ENCODE assay signal across 27 cellular contexts in genomic region chrX:22202251-22202650, GRCh38.
"Had no signal": no experiment of that assay in that cellular context is flagged by ENCODE, and none has a peak within 500 bp of the region (broad histone marks: within the 10 kb centered on the region; RNA-seq: fewer than 3 reads in every experiment).

No MANE protein-coding gene starts in this region.

- H3K27ac ChIP-seq: adrenal gland, body of pancreas, colonic mucosa, epithelial cell of prostate, heart left ventricle had no signal

- H3K27ac Mint-ChIP-seq: activated CD4-positive, alpha-beta memory T cell treated with anti-CD3 and anti-CD28 coated beads, Interleukin-2, amount 10 ng/mL, durations not matched to agents 7 days and 5 days; activated CD4-positive, alpha-beta T cell treated with anti-CD3 and anti-CD28 coated beads, Interleukin-2, amount 10 ng/mL, durations not matched to agents 7 days and 5 days; activated naive CD8-positive, alpha-beta T cell; activated T-cell treated with anti-CD3 and anti-CD28 coated beads, Interleukin-2, amount 50 U/mL, for 24 hours; activated T-cell treated with anti-CD3 and anti-CD28 coated beads, Interleukin-2, amount 50 U/mL, for 72 hours had no signal

- DNase-seq: activated CD4-positive, alpha-beta memory T cell treated with anti-CD3 and anti-CD28 coated beads, Interleukin-2, amount 10 ng/mL, durations not matched to agents 7 days and 5 days; activated CD4-positive, alpha-beta T cell treated with anti-CD3 and anti-CD28 coated beads for 1 hour; activated CD4-positive, alpha-beta T cell treated with anti-CD3 and anti-CD28 coated beads for 4 hours; activated CD4-positive, alpha-beta T cell treated with anti-CD3 and anti-CD28 coated beads, Interleukin-2, amount 10 ng/mL, durations not matched to agents 7 days and 5 days; activated CD4-positive, alpha-beta T cell treated with anti-CD3 and anti-CD28 coated beads, Interleukin-2, amount 50 U/mL, for 4 hours; activated CD8-positive, alpha-beta memory T cell treated with anti-CD3 and anti-CD28 coated beads, Interleukin-2, amount 50 U/mL, for 48 hours; activated gamma-delta T cell; activated naive CD4-positive, alpha-beta T cell; activated naive CD4-positive, alpha-beta T cell treated with anti-CD3 and anti-CD28 coated beads, Interleukin-2, amount 50 U/mL, for 16 hours; activated T-cell treated with anti-CD3 and anti-CD28 coated beads for 4 hours; activated T-cell treated with anti-CD3 and anti-CD28 coated beads, Interleukin-2, amount 50 U/mL, for 24 hours; activated T-cell treated with anti-CD3 and anti-CD28 coated beads, Interleukin-2, amount 50 U/mL, for 72 hours; adrenal gland; body of pancreas; caudate nucleus; colonic mucosa; effector CD8-positive, alpha-beta T cell; foreskin fibroblast; glutamatergic neuron; heart left ventricle; hypothalamus; T-helper 2 cell had no signal

- H3K4me3 Mint-ChIP-seq: activated CD4-positive, alpha-beta memory T cell treated with anti-CD3 and anti-CD28 coated beads, Interleukin-2, amount 10 ng/mL, durations not matched to agents 7 days and 5 days; activated CD4-positive, alpha-beta T cell treated with anti-CD3 and anti-CD28 coated beads, Interleukin-2, amount 10 ng/mL, durations not matched to agents 7 days and 5 days; activated naive CD8-positive, alpha-beta T cell; activated T-cell treated with anti-CD3 and anti-CD28 coated beads, Interleukin-2, amount 50 U/mL, for 24 hours; activated T-cell treated with anti-CD3 and anti-CD28 coated beads, Interleukin-2, amount 50 U/mL, for 72 hours had no signal

- H3K27me3 ChIP-seq: body of pancreas, colonic mucosa, heart left ventricle had no signal

- H3K4me1 ChIP-seq: adrenal gland, body of pancreas, colonic mucosa, heart left ventricle had no signal

- H3K9me3 Mint-ChIP-seq: activated CD4-positive, alpha-beta memory T cell treated with anti-CD3 and anti-CD28 coated beads, Interleukin-2, amount 10 ng/mL, durations not matched to agents 7 days and 5 days; activated CD4-positive, alpha-beta T cell treated with anti-CD3 and anti-CD28 coated beads, Interleukin-2, amount 10 ng/mL, durations not matched to agents 7 days and 5 days; activated T-cell treated with anti-CD3 and anti-CD28 coated beads, Interleukin-2, amount 50 U/mL, for 24 hours had no signal

- H3K27me3 Mint-ChIP-seq: activated CD4-positive, alpha-beta T cell treated with anti-CD3 and anti-CD28 coated beads, Interleukin-2, amount 10 ng/mL, durations not matched to agents 7 days and 5 days had no signal

- H3K9me3 ChIP-seq: adrenal gland, body of pancreas, colonic mucosa, heart left ventricle had no signal

- H3K4me1 Mint-ChIP-seq: activated CD4-positive, alpha-beta memory T cell treated with anti-CD3 and anti-CD28 coated beads, Interleukin-2, amount 10 ng/mL, durations not matched to agents 7 days and 5 days; activated CD4-positive, alpha-beta T cell treated with anti-CD3 and anti-CD28 coated beads, Interleukin-2, amount 10 ng/mL, durations not matched to agents 7 days and 5 days had no signal

- H3K36me3 ChIP-seq: adrenal gland, colonic mucosa, heart left ventricle had no signal

- H3K4me3 ChIP-seq: adrenal gland, body of pancreas, colonic mucosa, heart left ventricle had no signal

- ATAC-seq: activated T-cell treated with anti-CD3 and anti-CD28 coated beads, Interleukin-2, amount 50 U/mL, for 72 hours; body of pancreas; heart left ventricle had no signal

- FAIRE-seq: endometrium, endothelial cell of umbilical vein, frontal cortex had no signal
